In the genomic region with DNA sequence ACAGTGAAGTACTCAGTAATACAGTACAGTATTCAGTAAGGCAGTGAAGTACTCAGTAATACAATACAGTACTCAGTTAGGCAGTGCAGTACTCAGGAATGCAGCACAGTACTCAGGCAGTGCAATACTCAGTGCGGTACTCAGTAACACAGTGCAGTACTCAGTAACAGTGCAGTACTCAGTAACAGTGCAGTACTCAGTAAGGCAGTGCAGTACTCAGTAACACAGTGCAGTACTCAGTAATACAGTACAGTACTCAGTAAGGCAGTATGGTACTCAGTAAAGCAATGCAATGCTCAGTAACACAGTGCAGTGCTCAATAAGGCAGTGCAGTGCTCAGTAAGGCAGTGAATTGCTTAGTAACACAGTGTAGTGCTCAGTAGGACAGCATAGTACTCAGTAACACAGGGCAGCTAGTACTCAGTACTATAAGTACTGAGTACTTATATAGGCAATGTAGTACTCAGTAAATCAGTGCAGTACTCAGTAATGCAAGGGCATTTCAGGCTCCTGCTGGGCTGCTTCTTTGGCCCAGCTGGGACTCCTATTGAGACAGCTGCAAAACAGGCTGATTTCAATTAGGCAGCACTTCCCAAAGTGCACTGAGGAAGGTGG, we compare ENCODE assay signal across 14 cellular contexts.
"Had no signal": no experiment of that assay in that cellular context is flagged by ENCODE, and none has a peak within 500 bp of the region (broad histone marks: within the 10 kb centered on the region; RNA-seq: fewer than 3 reads in every experiment).

No MANE protein-coding gene starts in this region.

- H3K9me3 ChIP-seq: mucosa of descending colon, psoas muscle, sigmoid colon, testis, uterus had no signal

- H3K27ac ChIP-seq: dorsolateral prefrontal cortex, psoas muscle, sigmoid colon, testis, uterus had no signal

- H3K27me3 ChIP-seq: dorsolateral prefrontal cortex, sigmoid colon, testis, uterus had no signal

- H3K36me3 ChIP-seq: sigmoid colon, uterus had no signal

- ATAC-seq: activated CD8-positive, alpha-beta T cell treated with anti-CD3 and anti-CD28 coated beads, Interleukin-2, amount 10 ng/mL, durations not matched to agents 7 days and 5 days; left colon; mucosa of descending colon; psoas muscle had no signal

- H3K4me1 ChIP-seq: psoas muscle, sigmoid colon, testis, uterus had no signal

- H3K4me3 ChIP-seq: dorsolateral prefrontal cortex, mucosa of descending colon, psoas muscle, sigmoid colon, testis, uterus had no signal

- DNase-seq: activated CD4-positive, alpha-beta T cell treated with anti-CD3 and anti-CD28 coated beads for 48 hours; activated CD8-positive, alpha-beta T cell treated with anti-CD3 and anti-CD28 coated beads, Interleukin-2, amount 10 ng/mL, durations not matched to agents 7 days and 5 days; activated naive CD4-positive, alpha-beta T cell; aorta; left colon; mammary epithelial cell; mucosa of descending colon; psoas muscle; sigmoid colon; stimulated activated CD4-positive, alpha-beta T cell treated with anti-CD3 and anti-CD28 coated beads, Interleukin-12 subunit alpha, Interleukin-12 subunit beta, amount 100 ng/mL, for 4 hours; stimulated activated naive CD4-positive, alpha-beta T cell treated with Interleukin-2 at 50 U/mL for 16 hours; testis; uterus had no signal
